In genomic region chr6:46501136-46502089, GRCh38 we compare ENCODE assay signal across 23 cellular contexts. TPM values are rescaled to one million over a fixed set of nuclear protein-coding genes. Genes with fewer than 3 reads are reported as not detected.
DNase-seq lines count a peak whose midpoint lies in the region; ATAC-seq and TF ChIP-seq lines count a peak whose summit lies in the region.
"Had no signal": no experiment of that assay in that cellular context is flagged by ENCODE, and none has a peak within 500 bp of the region (broad histone marks: within the 10 kb centered on the region; RNA-seq: fewer than 3 reads in every experiment).

No MANE protein-coding gene starts in this region.

- H3K9me3 ChIP-seq in breast epithelium: no peaks in the 10 kb centered on the region
- H3K9me3 ChIP-seq: BLaER1 treated with 17β-estradiol and CSF1 and Interleukin-3, amounts not matched to agents 10 nM and 100 nM; tibial nerve had no signal

- H3K36me3 ChIP-seq in breast epithelium: no peaks in the 10 kb centered on the region
- H3K36me3 ChIP-seq in brain microvascular endothelial cell (replicated peaks): no peaks in the 10 kb centered on the region
- H3K36me3 ChIP-seq in urinary bladder (ENCODE audit: insufficient read depth): no peaks in the 10 kb centered on the region
- H3K36me3 ChIP-seq: BLaER1 treated with 17β-estradiol and CSF1 and Interleukin-3, amounts not matched to agents 10 nM and 100 nM; cardiac muscle cell; tibial nerve had no signal

- H3K27me3 ChIP-seq in breast epithelium (no peaks in the 10 kb centered on the region), brain microvascular endothelial cell (replicated peaks) (no peaks in the 10 kb centered on the region)
- H3K27me3 ChIP-seq: BLaER1 treated with 17β-estradiol and CSF1 and Interleukin-3, amounts not matched to agents 10 nM and 100 nM; cardiac muscle cell; tibial nerve had no signal

- H3K27ac ChIP-seq in breast epithelium (no peak overlapping the region), brain microvascular endothelial cell (no peak overlapping the region), urinary bladder (ENCODE audit: low read depth) (peak overlapping the region; percentile 23)
- H3K27ac ChIP-seq: BLaER1 treated with 17β-estradiol and CSF1 and Interleukin-3, amounts not matched to agents 10 nM and 100 nM; cardiac muscle cell; skin epidermis had no signal

- ATAC-seq in GM21367 (IDR thresholded peaks at IDR 0.05; ENCODE audit: unreplicated experiment) (no peak), GM18505 (IDR thresholded peaks at IDR 0.05; ENCODE audit: unreplicated experiment) (no peak)

- peaks cover 6% of the 10 kb centered on the region for H3K4me1 Mint-ChIP-seq in MCF 10A (ENCODE audit: insufficient read depth, unreplicated experiment)

- DNase-seq in MCF 10A (ENCODE audit: unreplicated experiment) (peak; percentile 17), breast epithelium (ENCODE audit: low spot score in 2 of 2) (no peak), brain microvascular endothelial cell (peak; percentile 29), hepatic stellate cell (ENCODE audit: low spot score) (peak; percentile 9), kidney glomerular epithelial cell (lab: John Stamatoyannopoulos, UW) (no peak)
- DNase-seq: 8988T; activated CD4-positive, alpha-beta T cell treated with anti-CD3 and anti-CD28 coated beads, Interleukin-2, amount 50 U/mL, for 48 hours; activated T-cell treated with anti-CD3 and anti-CD28 coated beads, Interleukin-2, amount 50 U/mL, for 1 hour; effector memory CD4-positive, alpha-beta T cell; KG1; NCI-H1092 treated with DMSO at 0.1 percent for 48 hours; NCI-H2171; RPMI8226; stimulated activated CD4-positive, alpha-beta T cell treated with anti-CD3 and anti-CD28 coated beads, Interleukin-4, amount 100 ng/mL, for 1 hour; SW 1271 had no signal

- no peak overlapping the region for H3K27ac Mint-ChIP-seq in MCF 10A (ENCODE audit: low read depth, unreplicated experiment)
- H3K27ac Mint-ChIP-seq: activated naive CD8-positive, alpha-beta T cell had no signal

- BruUV-seq in MCF 10A (replicated peaks; lab: Mats Ljungman, UMichigan): no TSS peak

- H3K4me1 ChIP-seq in breast epithelium (no peaks in the 10 kb centered on the region), urinary bladder (ENCODE audit: insufficient read depth) (no peaks in the 10 kb centered on the region)
- H3K4me1 ChIP-seq: BLaER1 treated with 17β-estradiol and CSF1 and Interleukin-3, amounts not matched to agents 10 nM and 100 nM had no signal

- 83% methylated on average over 8 of the region's 8 CpGs for WGBS in urinary bladder

- CTCF ChIA-PET in MCF 10A (lab: Yijun Ruan, JAX): interaction anchor here (0.6 to 0.8 kb wide), 3 partner anchors 8 to 159 kb away, joined by 3 read pairs; no protein-coding TSS in a partner anchor

- intact Hi-C loops in MCF 10A (cut with micrococcal nuclease): no loop called here
- intact Hi-C loops in breast epithelium (cut with DNase I; ENCODE audit: low total_unique reads): loop anchor here (5.0 kb wide), 1 partner anchor 59 kb away; no protein-coding TSS in a partner anchor

- POLR2A ChIA-PET in MCF 10A (lab: Yijun Ruan, JAX): no interaction called here

- in situ Hi-C loops in brain microvascular endothelial cell (cut with HindIII; ENCODE audit: low pct_ligation_motif_present, low sequenced_read_pairs): no loop called here

- no peak for TF ChIP-seq POLR2A in breast epithelium (IDR thresholded peaks at IDR 0.05)
- no peak for TF ChIP-seq POLR2A in GM18505 (IDR thresholded peaks at IDR 0.05; ENCODE audit: borderline replicate concordance, extremely low read depth, insufficient read depth, insufficient read length)

- no peaks in the 10 kb centered on the region for H3K36me3 Mint-ChIP-seq in MCF 10A (ENCODE audit: insufficient read depth, unreplicated experiment)
- H3K36me3 Mint-ChIP-seq: activated naive CD8-positive, alpha-beta T cell had no signal

- peaks cover 41% of the 10 kb centered on the region for H3K27me3 Mint-ChIP-seq in MCF 10A (ENCODE audit: insufficient read depth, unreplicated experiment)

- H3K4me3 ChIP-seq in breast epithelium (no peak overlapping the region), brain microvascular endothelial cell (ENCODE audit: low read depth, low read length) (no peak overlapping the region), urinary bladder (ENCODE audit: low read depth, low read length) (no peak overlapping the region)
- H3K4me3 ChIP-seq: BLaER1 treated with 17β-estradiol and CSF1 and Interleukin-3, amounts not matched to agents 10 nM and 100 nM; cardiac muscle cell; skin epidermis; tibial nerve had no signal

- H3K4me3 Mint-ChIP-seq in MCF 10A (ENCODE audit: unreplicated experiment): no peak overlapping the region
- H3K4me3 Mint-ChIP-seq: activated naive CD8-positive, alpha-beta T cell had no signal

- H3K9me3 Mint-ChIP-seq in MCF 10A (ENCODE audit: unreplicated experiment): no peaks in the 10 kb centered on the region

- TF ChIP-seq CTCF in MCF 10A (IDR thresholded peaks at IDR 0.05; ENCODE audit: unreplicated experiment): no peak
- no peak for TF ChIP-seq CTCF in breast epithelium (IDR thresholded peaks at IDR 0.05)
- no peak for TF ChIP-seq CTCF in brain microvascular endothelial cell (IDR thresholded peaks at IDR 0.05; ENCODE audit: low read depth, low read length, missing control alignments)

RNA-seq across cellular contexts. Expression of gene RCAN2, which starts 10.2 kb away (rescaled TPM):
- total RNA-seq in MCF 10A (2022): 0.09 TPM in 1 of 2 replicates, not detected in the other
- 10 to 100 TPM in 1 of 3 donors, 1 to 10 TPM in 2; 2.9 to 14.9 (median 5.9) TPM for total RNA-seq in breast epithelium
- total RNA-seq in urinary bladder: 23.7 TPM
- 60.2 TPM for polyA plus RNA-seq in urinary bladder

Comparison
In these comparisons a context has a peak if more than half of its experiments do, and no peak if none do; other contexts are left out.
1. DNase-seq: peak in MCF 10A (single experiment), brain microvascular endothelial cell (single experiment) and hepatic stellate cell (single experiment); none in breast epithelium (0 of 2) and kidney glomerular epithelial cell (single experiment).